ENCODE assay signal across 25 cellular contexts in genomic region chr7:70749831-70750230, GRCh38.
"Had no signal": no experiment of that assay in that cellular context is flagged by ENCODE, and none has a peak within 500 bp of the region (broad histone marks: within the 10 kb centered on the region; RNA-seq: fewer than 3 reads in every experiment).

No MANE protein-coding gene starts in this region.

- ATAC-seq: K562 had no signal

- H3K4me3 ChIP-seq: K562, SJSA1, SK-N-MC had no signal

- H3K4me1 Mint-ChIP-seq: IgD-negative memory B cell had no signal

- H3K27me3 Mint-ChIP-seq: IgD-negative memory B cell had no signal

- H3K4me3 Mint-ChIP-seq: IgD-negative memory B cell had no signal

- H3K4me1 ChIP-seq: SJSA1 had no signal

- H3K27ac ChIP-seq: HL-60, KMS-11, SJSA1, SK-N-MC had no signal

- DNase-seq: Kasumi-1, MM.1S, NCI-H1092 treated with DMSO at 0.1 percent for 48 hours, NCI-H1436, NCI-H187, NCI-H2029, NCI-H2081 treated with DMSO at 0.1 percent for 48 hours, NCI-H2171, NCI-H226, NCI-H446, NCI-H510A, NCI-H524 treated with DMSO at 0.1 percent for 48 hours, NCI-H69, NCI-H774, Right ventricle myocardium superior, RPMI8226, SIG-M5 had no signal

- H3K9me3 Mint-ChIP-seq: IgD-negative memory B cell had no signal

- H3K36me3 ChIP-seq: SJSA1 had no signal

- H3K9ac ChIP-seq: KMS-11 had no signal

- H3K27me3 ChIP-seq: SJSA1 had no signal

- FAIRE-seq: HTR-8/SVneo, K562, RCC 7860 had no signal
